Comparison of ENCODE assay signal across 21 cellular contexts in genomic region chr10:33386926-33387325, GRCh38.
"Had no signal": no experiment of that assay in that cellular context is flagged by ENCODE, and none has a peak within 500 bp of the region (broad histone marks: within the 10 kb centered on the region; RNA-seq: fewer than 3 reads in every experiment).

No MANE protein-coding gene starts in this region.

- H3K9ac ChIP-seq: parathyroid adenoma had no signal

- H3K4me3 Mint-ChIP-seq: activated T-helper 1 cell treated with anti-CD3 and anti-CD28 coated beads, Interleukin-12 subunit alpha, Interleukin-12 subunit beta, Interleukin-2, Interleukin-4 antibody, amounts not matched to agents 30 ng/mL and 10 ng/mL and 1 ng/mL, durations not matched to agents 14 hours and 24 hours and 36 hours; memory B cell; natural killer cell had no signal

- H3K4me1 ChIP-seq: body of pancreas, parathyroid adenoma had no signal

- H3K36me3 Mint-ChIP-seq: activated naive CD4-positive, alpha-beta T cell treated with anti-CD3 and anti-CD28 coated beads, Interleukin-2, amount 50 U/mL, for 72 hours; memory B cell; natural killer cell had no signal

- H3K4me1 Mint-ChIP-seq: memory B cell, natural killer cell had no signal

- H3K27ac ChIP-seq: body of pancreas, heart right ventricle, neutrophil, parathyroid adenoma, WERI-Rb-1 had no signal

- H3K27me3 ChIP-seq: body of pancreas, neutrophil had no signal

- H3K9me3 ChIP-seq: body of pancreas, heart right ventricle, neutrophil had no signal

- H3K4me3 ChIP-seq: body of pancreas, heart right ventricle had no signal

- H3K36me3 ChIP-seq: heart right ventricle, neutrophil, WERI-Rb-1 had no signal

- ATAC-seq: activated naive CD4-positive, alpha-beta T cell treated with anti-CD3 and anti-CD28 coated beads, Interleukin-2, amount 50 U/mL, for 72 hours; body of pancreas; heart right ventricle; natural killer cell had no signal

- DNase-seq: activated CD4-positive, alpha-beta T cell treated with anti-CD3 and anti-CD28 coated beads for 1 hour; activated CD4-positive, alpha-beta T cell treated with anti-CD3 and anti-CD28 coated beads, Interleukin-2, amount 50 U/mL, for 48 hours; activated gamma-delta T cell treated with Interleukin-2 at 50 U/mL for 16 hours; amniotic stem cell; body of pancreas; caudate nucleus; erythroblast; heart right ventricle; natural killer cell; stimulated activated CD4-positive, alpha-beta T cell treated with anti-CD3 and anti-CD28 coated beads, Interleukin-12 subunit alpha, Interleukin-12 subunit beta, amount 100 ng/mL, for 4 hours; stimulated activated CD4-positive, alpha-beta T cell treated with anti-CD3 and anti-CD28 coated beads, Interleukin-1b, Interleukin-23, amount 100 ng/mL, for 48 hours; stimulated activated CD8-positive, alpha-beta memory T cell treated with anti-CD3 and anti-CD28 coated beads, Interleukin-4, amount 100 ng/mL, for 48 hours; stimulated activated naive CD4-positive, alpha-beta T cell; SW 1271; T-helper 2 cell; WERI-Rb-1 had no signal

- H3K27ac Mint-ChIP-seq: activated naive CD4-positive, alpha-beta T cell treated with anti-CD3 and anti-CD28 coated beads, Interleukin-2, amount 50 U/mL, for 72 hours; activated T-helper 1 cell treated with anti-CD3 and anti-CD28 coated beads, Interleukin-12 subunit alpha, Interleukin-12 subunit beta, Interleukin-2, Interleukin-4 antibody, amounts not matched to agents 30 ng/mL and 10 ng/mL and 1 ng/mL, durations not matched to agents 14 hours and 24 hours and 36 hours; memory B cell; natural killer cell had no signal

- H3K9me3 Mint-ChIP-seq: activated naive CD4-positive, alpha-beta T cell treated with anti-CD3 and anti-CD28 coated beads, Interleukin-2, amount 50 U/mL, for 72 hours; activated T-helper 1 cell treated with anti-CD3 and anti-CD28 coated beads, Interleukin-12 subunit alpha, Interleukin-12 subunit beta, Interleukin-2, Interleukin-4 antibody, amounts not matched to agents 30 ng/mL and 10 ng/mL and 1 ng/mL, durations not matched to agents 14 hours and 24 hours and 36 hours; memory B cell; natural killer cell had no signal
